ENCODE assay signal across 25 cellular contexts in genomic region chr6:35397806-35398418, GRCh38. TPM values are rescaled to one million over a fixed set of nuclear protein-coding genes. Genes with fewer than 3 reads are reported as not detected.
A peak's percentile ranks its signal among the peaks of the same experiment; 100 is the strongest.
DNase-seq lines count a peak whose midpoint lies in the region; ATAC-seq and TF ChIP-seq lines count a peak whose summit lies in the region.
"Had no signal": no experiment of that assay in that cellular context is flagged by ENCODE, and none has a peak within 500 bp of the region (broad histone marks: within the 10 kb centered on the region; RNA-seq: fewer than 3 reads in every experiment).

No MANE protein-coding gene starts in this region.

- H3K4me3 ChIP-seq in RWPE2 (ENCODE audit: severe bottlenecking) (no peak overlapping the region), iPS-20b (ENCODE audit: low read length) (no peak overlapping the region)
- H3K4me3 ChIP-seq: vagina had no signal

- no peak for ATAC-seq in stimulated activated naive CD8-positive, alpha-beta T cell treated with anti-CD3 and anti-CD28 coated beads, Interleukin-15, Interleukin-2, amounts not matched to agents 100 U/mL and 50 U/mL, for 24 hours
- ATAC-seq in RWPE2 (ENCODE audit: low read depth) (no peak), HG03565 (IDR thresholded peaks at IDR 0.05; ENCODE audit: unreplicated experiment) (no peak)
- ATAC-seq: activated CD8-positive, alpha-beta memory T cell treated with anti-CD3 and anti-CD28 coated beads, Interleukin-2, amount 10 ng/mL, durations not matched to agents 7 days and 5 days; left ventricle myocardium superior; right cardiac atrium had no signal

- H3K36me3 ChIP-seq in RWPE2 (ENCODE audit: low read depth) (peaks cover 45% of the 10 kb centered on the region), iPS-20b (ENCODE audit: insufficient read depth, low read depth, low read length) (no peaks in the 10 kb centered on the region)
- H3K36me3 ChIP-seq: vagina had no signal

- no peaks in the 10 kb centered on the region for H3K27me3 Mint-ChIP-seq in stimulated activated naive CD8-positive, alpha-beta T cell treated with anti-CD3 and anti-CD28 coated beads, Interleukin-15, Interleukin-2, amounts not matched to agents 100 ng/mL and 50 ng/mL, for 24 hours
- peaks cover 6% of the 10 kb centered on the region for H3K27me3 Mint-ChIP-seq in endothelial cell (ENCODE audit: unreplicated experiment)
- H3K27me3 Mint-ChIP-seq: activated CD8-positive, alpha-beta memory T cell treated with anti-CD3 and anti-CD28 coated beads, Interleukin-2, amount 10 ng/mL, durations not matched to agents 7 days and 5 days; activated naive CD8-positive, alpha-beta T cell treated with anti-CD3 and anti-CD28 coated beads, Interleukin-2, amount 50 U/mL, for 24 hours had no signal

- peak overlapping the region; percentile 20; the same call in 1 of the 2 replicates for H3K9ac ChIP-seq in iPS-20b (ENCODE audit: low read depth, low read length)

- DNase-seq in stimulated activated naive CD8-positive, alpha-beta T cell treated with anti-CD3 and anti-CD28 coated beads, Interleukin-15, Interleukin-2, amounts not matched to agents 100 U/mL and 50 U/mL, for 24 hours = no peak
- DNase-seq in RWPE2 (ENCODE audit: low spot score) = no peak
- no peak for DNase-seq in HUDEP-2 (lab: John Stamatoyannopoulos, UW; ENCODE audit: unreplicated experiment in 76 of 76)
- DNase-seq in NAMALWA (ENCODE audit: low spot score) = no peak
- DNase-seq in endothelial cell (ENCODE audit: low spot score) = no peak
- DNase-seq: activated CD4-positive, alpha-beta T cell treated with anti-CD3 and anti-CD28 coated beads, Interleukin-2, amount 50 U/mL, for 1 hour; activated CD8-positive, alpha-beta memory T cell treated with anti-CD3 and anti-CD28 coated beads, Interleukin-2, amount 10 ng/mL, durations not matched to agents 7 days and 5 days; activated naive CD8-positive, alpha-beta T cell treated with anti-CD3 and anti-CD28 coated beads, Interleukin-2, amount 50 U/mL, for 24 hours; DMS153; foreskin melanocyte; Kasumi-1; left ventricle myocardium superior; NCI-H1048; NCI-H187 treated with DMSO at 0.1 percent for 48 hours; NCI-H748 treated with DMSO at 0.1 percent for 48 hours; right cardiac atrium; RPMI8226; stimulated activated CD4-positive, alpha-beta T cell treated with anti-CD3 and anti-CD28 coated beads, Interleukin-4, amount 100 ng/mL, for 1 hour; stimulated activated naive CD4-positive, alpha-beta T cell had no signal

- no peak overlapping the region for H3K4me3 Mint-ChIP-seq in stimulated activated naive CD8-positive, alpha-beta T cell treated with anti-CD3 and anti-CD28 coated beads, Interleukin-15, Interleukin-2, amounts not matched to agents 100 ng/mL and 50 ng/mL, for 24 hours
- H3K4me3 Mint-ChIP-seq in endothelial cell (ENCODE audit: unreplicated experiment) = no peak overlapping the region
- H3K4me3 Mint-ChIP-seq: activated CD8-positive, alpha-beta memory T cell treated with anti-CD3 and anti-CD28 coated beads, Interleukin-2, amount 10 ng/mL, durations not matched to agents 7 days and 5 days; activated naive CD8-positive, alpha-beta T cell treated with anti-CD3 and anti-CD28 coated beads, Interleukin-2, amount 50 U/mL, for 24 hours; neural crest cell; T-helper 1 cell treated with Interleukin-12 subunit alpha and Interleukin-12 subunit beta and Interleukin-4 antibody, amounts not matched to agents 30 μg/mL and 1 μg/mL, for 36 hours had no signal

- no peaks in the 10 kb centered on the region for H3K27me3 ChIP-seq in RWPE2 (ENCODE audit: insufficient read depth, poor library complexity, severe bottlenecking)
- H3K27me3 ChIP-seq in iPS-20b (ENCODE audit: insufficient read depth, low read length) = no peaks in the 10 kb centered on the region
- H3K27me3 ChIP-seq: vagina had no signal

- H3K36me3 Mint-ChIP-seq in stimulated activated naive CD8-positive, alpha-beta T cell treated with anti-CD3 and anti-CD28 coated beads, Interleukin-15, Interleukin-2, amounts not matched to agents 100 ng/mL and 50 ng/mL, for 24 hours (ENCODE audit: low read depth) = no peaks in the 10 kb centered on the region
- peaks cover 11% of the 10 kb centered on the region for H3K36me3 Mint-ChIP-seq in endothelial cell (ENCODE audit: low read depth, unreplicated experiment)

- no peak for TF ChIP-seq CTCF in RWPE2 (IDR thresholded peaks at IDR 0.05; ENCODE audit: poor library complexity, severe bottlenecking)
- no peak for TF ChIP-seq CTCF in endothelial cell (IDR thresholded peaks at IDR 0.05; ENCODE audit: unreplicated experiment)

- H3K4me1 Mint-ChIP-seq in stimulated activated naive CD8-positive, alpha-beta T cell treated with anti-CD3 and anti-CD28 coated beads, Interleukin-15, Interleukin-2, amounts not matched to agents 100 ng/mL and 50 ng/mL, for 24 hours (ENCODE audit: low read depth) = peaks cover 46% of the 10 kb centered on the region
- peaks cover 17% of the 10 kb centered on the region for H3K4me1 Mint-ChIP-seq in endothelial cell (ENCODE audit: unreplicated experiment)
- H3K4me1 Mint-ChIP-seq: neural crest cell had no signal

- peak overlapping the region; percentile 99 for H3K27ac ChIP-seq in RWPE2 (ENCODE audit: poor library complexity, severe bottlenecking)
- no peak overlapping the region for H3K27ac ChIP-seq in iPS-20b (ENCODE audit: low read length)
- H3K27ac ChIP-seq: vagina had no signal

- H3K9me3 ChIP-seq in RWPE2 (ENCODE audit: severe bottlenecking) (no peaks in the 10 kb centered on the region), iPS-20b (ENCODE audit: insufficient read depth, low read depth, low read length) (no peaks in the 10 kb centered on the region)
- H3K9me3 ChIP-seq: vagina had no signal

- peaks cover 62% of the 10 kb centered on the region for H3K4me1 ChIP-seq in RWPE2 (ENCODE audit: insufficient read depth, poor library complexity, severe bottlenecking)
- peaks cover 11% of the 10 kb centered on the region for H3K4me1 ChIP-seq in iPS-20b (ENCODE audit: insufficient read depth, low read length)

- peak overlapping the region; percentile 4 for H3K27ac Mint-ChIP-seq in stimulated activated naive CD8-positive, alpha-beta T cell treated with anti-CD3 and anti-CD28 coated beads, Interleukin-15, Interleukin-2, amounts not matched to agents 100 ng/mL and 50 ng/mL, for 24 hours
- no peak overlapping the region for H3K27ac Mint-ChIP-seq in endothelial cell (ENCODE audit: unreplicated experiment)
- H3K27ac Mint-ChIP-seq: activated CD8-positive, alpha-beta memory T cell treated with anti-CD3 and anti-CD28 coated beads, Interleukin-2, amount 10 ng/mL, durations not matched to agents 7 days and 5 days; activated naive CD8-positive, alpha-beta T cell treated with anti-CD3 and anti-CD28 coated beads, Interleukin-2, amount 50 U/mL, for 24 hours; T-helper 1 cell treated with Interleukin-12 subunit alpha and Interleukin-12 subunit beta and Interleukin-4 antibody, amounts not matched to agents 30 μg/mL and 1 μg/mL, for 36 hours had no signal

- no peaks in the 10 kb centered on the region for H3K9me3 Mint-ChIP-seq in stimulated activated naive CD8-positive, alpha-beta T cell treated with anti-CD3 and anti-CD28 coated beads, Interleukin-15, Interleukin-2, amounts not matched to agents 100 ng/mL and 50 ng/mL, for 24 hours
- no peaks in the 10 kb centered on the region for H3K9me3 Mint-ChIP-seq in endothelial cell (ENCODE audit: unreplicated experiment)
- H3K9me3 Mint-ChIP-seq: activated naive CD8-positive, alpha-beta T cell treated with anti-CD3 and anti-CD28 coated beads, Interleukin-2, amount 50 U/mL, for 24 hours; neural crest cell; T-helper 1 cell treated with Interleukin-12 subunit alpha and Interleukin-12 subunit beta and Interleukin-4 antibody, amounts not matched to agents 30 μg/mL and 1 μg/mL, for 36 hours had no signal

RNA-seq across cellular contexts. Expression of gene FANCE, which starts 54.2 kb away (rescaled TPM):
- 21.8 TPM for total RNA-seq in endothelial cell (ENCODE audit: unreplicated experiment)

RNA-seq across cellular contexts. Expression of gene PPARD, which starts 55.6 kb away (rescaled TPM):
- total RNA-seq in endothelial cell (ENCODE audit: unreplicated experiment) = 38.7 TPM
